ENCODE assay signal across 1 cellular context in the genomic region with DNA sequence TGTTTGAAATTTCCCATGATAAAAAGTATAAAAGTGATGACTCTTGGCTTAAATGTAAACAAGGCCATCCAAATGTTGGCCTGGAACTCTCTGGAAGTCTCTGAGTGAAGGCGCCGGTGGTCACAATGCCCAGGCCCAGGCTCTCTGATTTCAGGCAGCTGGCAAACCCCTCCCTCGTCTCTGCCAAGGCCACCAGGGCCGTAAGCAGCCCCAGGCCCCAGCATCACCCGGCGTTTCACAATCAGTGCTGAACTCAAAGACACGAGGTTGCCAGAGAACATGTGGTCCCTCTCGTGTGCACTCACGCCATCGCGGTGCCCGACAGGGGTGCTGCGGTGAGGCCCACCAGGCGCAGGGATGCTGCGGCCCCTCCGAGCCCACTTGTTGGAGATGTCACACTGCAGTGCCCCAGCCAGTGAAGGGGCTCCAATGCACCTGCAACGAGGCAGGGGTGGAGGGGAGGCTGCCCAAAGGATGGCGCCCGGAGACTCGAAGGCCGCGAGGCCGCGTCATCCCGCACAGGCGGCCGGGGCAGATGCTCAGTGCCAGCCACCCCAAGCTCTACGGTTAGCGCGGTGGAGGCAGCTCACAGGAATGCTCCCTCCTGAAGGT.
TF ChIP-seq lines count a peak whose summit lies in the region.

No MANE protein-coding gene starts in this region.

TF ChIP-seq in IMR-90, 13 proteins besides CTCF, POLR2A, EP300 and RAD21:
- no peak for TF ChIP-seq NFE2L2 (IDR thresholded peaks at IDR 0.05; ENCODE audit: low read depth, low read length)
- 0 out of 2 replicates have a peak, but pooled peaks have one; percentile 4 for TF ChIP-seq CEBPB (IDR thresholded peaks at IDR 0.05; ENCODE audit: low read depth, low read length)
